In the genomic region with DNA sequence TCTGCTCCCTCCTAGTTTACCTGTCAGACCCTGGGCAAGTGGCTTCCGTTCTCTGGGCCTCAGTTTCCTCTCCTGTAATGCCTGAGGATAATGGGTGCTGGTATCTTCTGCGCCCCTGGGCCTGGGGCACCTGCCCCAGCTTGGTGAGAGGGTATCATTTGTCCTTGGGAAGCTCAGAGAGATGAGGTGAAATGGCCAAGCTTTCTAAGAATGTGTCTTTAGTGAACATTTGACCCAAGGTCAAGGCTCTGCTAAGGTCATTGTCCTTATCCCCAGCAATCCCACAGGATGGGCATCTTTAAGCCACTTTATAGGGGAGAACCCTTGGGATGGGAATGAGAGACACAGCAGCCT, we compare ENCODE assay signal across 1 cellular context.
TF ChIP-seq lines count a peak whose summit lies in the region.

No MANE protein-coding gene starts in this region.

TF ChIP-seq in K562, 482 proteins besides CTCF, POLR2A, EP300 and RAD21:
- TF ChIP-seq ARID1B (IDR thresholded peaks at IDR 0.05), result no peak
